In the genomic region with DNA sequence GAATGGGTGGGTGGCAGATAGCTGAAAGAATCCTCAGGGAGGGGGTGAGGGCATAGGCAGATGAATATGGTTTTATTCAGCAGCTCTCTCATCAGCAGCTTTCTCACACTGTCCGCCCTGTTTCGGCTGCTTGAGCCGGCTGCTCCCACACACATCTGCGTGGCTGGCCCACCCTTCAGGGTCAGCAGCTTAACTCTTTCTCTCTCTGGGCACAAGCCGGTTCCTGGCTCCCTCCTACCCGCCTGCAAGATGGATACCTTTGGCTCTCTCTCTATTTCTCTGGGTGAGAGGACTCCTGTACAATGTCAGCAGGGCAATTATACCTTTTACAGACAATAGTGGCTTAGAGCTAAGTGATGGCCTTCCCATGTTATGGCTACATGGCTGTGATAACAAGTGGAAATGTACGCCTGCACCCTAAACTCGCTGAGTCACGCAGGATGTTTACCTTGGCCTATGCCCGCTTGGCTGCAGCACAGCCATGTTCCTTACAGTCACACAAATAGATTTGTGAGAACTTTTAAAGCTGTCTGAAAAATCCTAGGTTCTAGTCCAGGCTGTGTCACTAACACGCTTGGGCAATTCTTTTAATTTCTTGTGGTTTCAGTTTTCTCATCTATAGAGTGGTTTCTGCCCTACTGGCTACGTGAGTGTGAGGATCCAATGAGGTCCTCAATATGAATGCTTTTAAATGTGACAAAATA, we compare ENCODE assay signal across 15 cellular contexts. TPM values are rescaled to one million over a fixed set of nuclear protein-coding genes. Genes with fewer than 3 reads are reported as not detected.
DNase-seq lines count a peak whose midpoint lies in the region; ATAC-seq and TF ChIP-seq lines count a peak whose summit lies in the region.
"Had no signal": no experiment of that assay in that cellular context is flagged by ENCODE, and none has a peak within 500 bp of the region (broad histone marks: within the 10 kb centered on the region; RNA-seq: fewer than 3 reads in every experiment).

No MANE protein-coding gene starts in this region.

- 63 to 73% (median 68%) methylated on average over 12 of the region's 12 CpGs for WGBS in heart left ventricle, 4 donors
- 72% methylated on average over 12 of the region's 12 CpGs for WGBS in suprapubic skin

- no peaks in the 10 kb centered on the region for H3K9me3 ChIP-seq in heart left ventricle
- H3K9me3 ChIP-seq in right atrium auricular region: no peaks in the 10 kb centered on the region
- no peaks in the 10 kb centered on the region for H3K9me3 ChIP-seq in upper lobe of right lung
- no peaks in the 10 kb centered on the region for H3K9me3 ChIP-seq in suprapubic skin

- DNase-seq in heart left ventricle (no peak), right atrium auricular region (ENCODE audit: low spot score) (no peak), choroid plexus epithelial cell (ENCODE audit: low read depth) (peak; percentile 78), upper lobe of right lung (no peak), suprapubic skin (ENCODE audit: low spot score in 2 of 2) (no peak), NCI-H2107 (lab: John Stamatoyannopoulos, UW) (no peak), NK-92 (lab: John Stamatoyannopoulos, UW; ENCODE audit: unreplicated experiment) (no peak)
- DNase-seq: activated T-cell treated with anti-CD3 and anti-CD28 coated beads, Interleukin-2, amount 50 U/mL, for 4 hours; AML-193; NCI-H2029; stimulated activated CD4-positive, alpha-beta T cell treated with anti-CD3 and anti-CD28 coated beads, Interleukin-15, amount 100 ng/mL, for 24 hours had no signal

- TF ChIP-seq POLR2A in heart left ventricle (IDR thresholded peaks at IDR 0.05): no peak
- TF ChIP-seq POLR2A in suprapubic skin (IDR thresholded peaks at IDR 0.05): no peak

- peaks cover 0 to 5% (median 0%) of the 10 kb centered on the region in 9 donors for H3K27me3 ChIP-seq in heart left ventricle
- H3K27me3 ChIP-seq in right atrium auricular region: no peaks in the 10 kb centered on the region
- H3K27me3 ChIP-seq in upper lobe of right lung: no peaks in the 10 kb centered on the region
- H3K27me3 ChIP-seq in suprapubic skin: no peaks in the 10 kb centered on the region

- intact Hi-C loops in heart left ventricle (cut with DNase I) (no loop called here), upper lobe of right lung (cut with DNase I) (no loop called here)

- TF ChIP-seq CTCF in heart left ventricle (IDR thresholded peaks at IDR 0.05): no peak
- TF ChIP-seq CTCF in right atrium auricular region (IDR thresholded peaks at IDR 0.05): no peak
- TF ChIP-seq CTCF in choroid plexus epithelial cell (conservative IDR thresholded peaks at IDR 0.05; ENCODE audit: low read depth, low read length): no peak
- TF ChIP-seq CTCF in upper lobe of right lung (IDR thresholded peaks at IDR 0.05): no peak
- no peak for TF ChIP-seq CTCF in suprapubic skin (IDR thresholded peaks at IDR 0.05)

- no peak for TF ChIP-seq EP300 in suprapubic skin (IDR thresholded peaks at IDR 0.05)

- no peaks in the 10 kb centered on the region for H3K36me3 ChIP-seq in heart left ventricle
- H3K36me3 ChIP-seq in right atrium auricular region: no peaks in the 10 kb centered on the region
- H3K36me3 ChIP-seq in upper lobe of right lung: no peaks in the 10 kb centered on the region
- H3K36me3 ChIP-seq in suprapubic skin: no peaks in the 10 kb centered on the region

- H3K27ac ChIP-seq in heart left ventricle (no peak overlapping the region), right atrium auricular region (no peak overlapping the region), upper lobe of right lung (peak overlapping the region; percentile 20), suprapubic skin (no peak overlapping the region)

- peak in 3 of 4 donors; percentile 20 to 75 (median 61) for ATAC-seq in heart left ventricle
- peak; percentile 91 for ATAC-seq in HG03432 (IDR thresholded peaks at IDR 0.05; ENCODE audit: unreplicated experiment)
- ATAC-seq in upper lobe of right lung: peak; percentile 14

- no peaks in the 10 kb centered on the region for H3K4me1 ChIP-seq in heart left ventricle
- no peaks in the 10 kb centered on the region for H3K4me1 ChIP-seq in right atrium auricular region
- no peaks in the 10 kb centered on the region for H3K4me1 ChIP-seq in upper lobe of right lung
- H3K4me1 ChIP-seq in suprapubic skin: no peaks in the 10 kb centered on the region

- H3K4me3 ChIP-seq in heart left ventricle: no peak overlapping the region
- H3K4me3 ChIP-seq in right atrium auricular region: no peak overlapping the region
- no peak overlapping the region for H3K4me3 ChIP-seq in choroid plexus epithelial cell (ENCODE audit: low read depth, low read length)
- no peak overlapping the region for H3K4me3 ChIP-seq in upper lobe of right lung
- no peak overlapping the region for H3K4me3 ChIP-seq in suprapubic skin
- H3K4me3 ChIP-seq: lung had no signal

RNA-seq across cellular contexts. Expression of a gene that starts 4.1 kb away (rescaled TPM):
- total RNA-seq in heart left ventricle (not detected), right atrium auricular region (not detected), upper lobe of right lung (not detected), suprapubic skin (not detected)
- not detected for polyA plus RNA-seq in heart left ventricle
- total RNA-seq: activated T-cell treated with anti-CD3 and anti-CD28 coated beads, Interleukin-2, amount 50 U/mL, for 4 hours; lung; T-helper 1 cell treated with Interleukin-12 subunit alpha and Interleukin-12 subunit beta and Interleukin-4 antibody, amounts not matched to agents 30 ng/mL and 1 ng/mL, for 36 hours; temporal lobe had no signal
- polyA plus RNA-seq: lung had no signal

Comparison
In these comparisons a context has a peak if more than half of its experiments do, and no peak if none do; other contexts are left out.
1. ATAC-seq: peak in every context shown above with its lines; median percentile 91 in HG03432; 61 in heart left ventricle; 14 in upper lobe of right lung.